In the genomic region with DNA sequence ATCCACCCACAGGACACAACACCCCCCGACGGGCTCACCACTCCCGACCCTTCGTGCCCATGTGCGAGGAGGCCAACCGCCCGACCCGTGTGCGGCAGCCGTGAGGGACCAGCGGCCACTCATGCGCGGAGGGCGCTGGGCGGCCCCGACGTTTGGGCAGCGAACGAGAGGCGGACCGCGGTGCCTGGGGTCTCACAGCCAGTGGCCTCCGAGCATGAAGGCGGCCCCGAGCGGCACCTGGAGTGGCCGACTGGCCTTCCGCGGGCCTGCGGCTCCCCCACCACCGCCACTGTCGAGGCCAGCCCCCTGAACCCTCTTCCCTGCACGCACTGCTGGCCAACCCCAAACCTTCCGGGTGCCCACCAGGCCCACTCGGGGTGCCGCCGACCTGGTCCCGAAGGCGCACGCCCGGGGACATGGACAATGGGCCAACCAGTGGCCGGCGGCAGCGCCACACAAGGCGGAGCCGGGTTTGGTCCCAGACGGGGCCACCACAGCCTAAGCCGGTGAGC, we compare ENCODE assay signal across 23 cellular contexts.
DNase-seq lines count a peak whose midpoint lies in the region; ATAC-seq and TF ChIP-seq lines count a peak whose summit lies in the region.
"Had no signal": no experiment of that assay in that cellular context is flagged by ENCODE, and none has a peak within 500 bp of the region (broad histone marks: within the 10 kb centered on the region; RNA-seq: fewer than 3 reads in every experiment).

No MANE protein-coding gene starts in this region.

- no peak overlapping the region for H3K9ac ChIP-seq in Karpas-422 (ENCODE audit: low read length)

- H3K27ac ChIP-seq in Karpas-422 (ENCODE audit: low read length), result no peak overlapping the region
- no peak overlapping the region for H3K27ac ChIP-seq in spleen
- H3K27ac ChIP-seq: 22Rv1, dorsolateral prefrontal cortex, epithelial cell of prostate, RWPE1 had no signal

- H3K4me3 ChIP-seq in Karpas-422 (ENCODE audit: low read length) (no peak overlapping the region), spleen (no peak overlapping the region)
- H3K4me3 ChIP-seq: dorsolateral prefrontal cortex had no signal

- no peak overlapping the region for H3K4me2 ChIP-seq in Karpas-422 (ENCODE audit: low read depth, low read length, poor library complexity, severe bottlenecking)

- no peaks in the 10 kb centered on the region for H3K9me2 ChIP-seq in Karpas-422 (replicated peaks; ENCODE audit: insufficient read depth, low read length)

- H3K36me3 ChIP-seq in Karpas-422 (ENCODE audit: insufficient read depth, low read length) (no peaks in the 10 kb centered on the region), spleen (no peaks in the 10 kb centered on the region)

- H3K4me1 ChIP-seq in Karpas-422 (ENCODE audit: low read length) (no peaks in the 10 kb centered on the region), spleen (no peaks in the 10 kb centered on the region)

- no peak overlapping the region for H2AFZ ChIP-seq in Karpas-422 (ENCODE audit: low read length)

- ATAC-seq in HG03460 (IDR thresholded peaks at IDR 0.05; ENCODE audit: unreplicated experiment) (no peak), HG03025 (IDR thresholded peaks at IDR 0.05; ENCODE audit: low FRiP score, unreplicated experiment) (no peak), HG02678 (IDR thresholded peaks at IDR 0.05; ENCODE audit: unreplicated experiment) (no peak)

- no peaks in the 10 kb centered on the region for H4K20me1 ChIP-seq in Karpas-422 (ENCODE audit: insufficient read depth, low read depth, low read length)

- WGBS in spleen, 5 donors, result 89 to 94% (median 93%) methylated on average over 28 to 48 of the region's 48 CpGs

- intact Hi-C loops in spleen (cut with DNase I; ENCODE audit: low total_unique reads), result no loop called here

- no peaks in the 10 kb centered on the region for H3K27me3 ChIP-seq in Karpas-422 (ENCODE audit: low read length)
- H3K27me3 ChIP-seq in spleen (replicated peaks in 1 of 7), result no peaks in the 10 kb centered on the region
- H3K27me3 ChIP-seq: dorsolateral prefrontal cortex had no signal

- no peak for TF ChIP-seq CTCF in spleen (IDR thresholded peaks at IDR 0.05 in 8 of 11, conservative IDR thresholded peaks at IDR 0.05 in 3 of 11)

- DNase-seq in activated T-cell treated with anti-CD3 and anti-CD28 coated beads for 1 hour (ENCODE audit: low read depth) (peak; percentile 0), activated T-cell treated with anti-CD3 and anti-CD28 coated beads for 4 hours (no peak), Karpas-422 (peak; percentile 26), iPS-NIHi11 (ENCODE audit: low spot score) (peak; percentile 3), spleen (peak; percentile 73)
- DNase-seq: activated CD4-positive, alpha-beta T cell treated with anti-CD3 and anti-CD28 coated beads, Interleukin-2, amount 50 U/mL, for 48 hours; activated CD4-positive, CD25-positive, alpha-beta regulatory T cell; activated CD8-positive, alpha-beta memory T cell treated with anti-CD3 and anti-CD28 coated beads, Interleukin-2, amount 50 U/mL, for 48 hours; activated naive CD4-positive, alpha-beta T cell; amygdala; GF-D8; hippocampal formation; KG1; NCI-H146; NCI-H524 treated with DMSO at 0.1 percent for 48 hours; occipital lobe had no signal

- no peaks in the 10 kb centered on the region for H3K79me2 ChIP-seq in Karpas-422 (ENCODE audit: low read length)

- peaks cover 3% of the 10 kb centered on the region; the same call in 1 of the 2 replicates for H3K9me3 ChIP-seq in Karpas-422 (ENCODE audit: low read length)
- H3K9me3 ChIP-seq in spleen, result peaks cover 0 to 7% (median 6%) of the 10 kb centered on the region in 8 donors

- TF ChIP-seq POLR2A in spleen (IDR thresholded peaks at IDR 0.05), result no peak
